8 cellular contexts compared by ENCODE assay signal in genomic region chr14:24710403-24711063, GRCh38.
DNase-seq lines count a peak whose midpoint lies in the region; ATAC-seq and TF ChIP-seq lines count a peak whose summit lies in the region.

No MANE protein-coding gene starts in this region.

- H3K9me3 ChIP-seq in heart left ventricle: no peaks in the 10 kb centered on the region

- WGBS in heart left ventricle, 4 donors: 32 to 44% (median 37%) methylated on average over 14 of the region's 14 CpGs

- TF ChIP-seq EP300 in Ishikawa (IDR thresholded peaks at IDR 0.05; ENCODE audit: borderline replicate concordance): no peak

- TF ChIP-seq RAD21 in Ishikawa (IDR thresholded peaks at IDR 0.05; ENCODE audit: low read depth): peak; percentile 80

- no peaks in the 10 kb centered on the region for H3K27me3 ChIP-seq in heart left ventricle

- no peak overlapping the region for H3K27ac ChIP-seq in heart left ventricle

- no peaks in the 10 kb centered on the region for H3K36me3 Mint-ChIP-seq in activated naive CD8-positive, alpha-beta T cell treated with anti-CD3 and anti-CD28 coated beads, Interleukin-2, amount 50 U/mL, for 24 hours (ENCODE audit: low read depth)

- H3K27me3 Mint-ChIP-seq in activated naive CD8-positive, alpha-beta T cell treated with anti-CD3 and anti-CD28 coated beads, Interleukin-2, amount 50 U/mL, for 24 hours: peaks cover 10% of the 10 kb centered on the region

- H3K4me1 ChIP-seq in heart left ventricle: peaks cover 0 to 3% (median 0%) of the 10 kb centered on the region in 12 donors

- no peaks in the 10 kb centered on the region for H3K9me3 Mint-ChIP-seq in activated naive CD8-positive, alpha-beta T cell treated with anti-CD3 and anti-CD28 coated beads, Interleukin-2, amount 50 U/mL, for 24 hours

- peaks cover 10% of the 10 kb centered on the region for H3K4me1 Mint-ChIP-seq in activated naive CD8-positive, alpha-beta T cell treated with anti-CD3 and anti-CD28 coated beads, Interleukin-2, amount 50 U/mL, for 24 hours

- peak; percentile 22 for DNase-seq in GM04504 (ENCODE audit: low read depth)
- DNase-seq in RPMI8226: peak; percentile 41
- DNase-seq in activated naive CD8-positive, alpha-beta T cell treated with anti-CD3 and anti-CD28 coated beads, Interleukin-2, amount 50 U/mL, for 24 hours: peak; percentile 54
- peak in 4 of 5 donors; percentile 40 to 52 (median 48) for DNase-seq in heart left ventricle
- peak; percentile 35 for DNase-seq in renal cortical epithelial cell (ENCODE audit: low read depth)

- H3K36me3 ChIP-seq in heart left ventricle: no peaks in the 10 kb centered on the region

- intact Hi-C loops in heart left ventricle (cut with DNase I): loop anchor here in 9 of 10 donors (1.0 to 10.0 kb wide), 8 partner anchors 437 to 697 kb away; no protein-coding TSS in a partner anchor

- no peak overlapping the region for H3K4me3 Mint-ChIP-seq in activated naive CD8-positive, alpha-beta T cell treated with anti-CD3 and anti-CD28 coated beads, Interleukin-2, amount 50 U/mL, for 24 hours

- TF ChIP-seq CTCF in heart left ventricle (IDR thresholded peaks at IDR 0.05): peak; percentile 77 to 91 (median 80)

- H3K4me3 ChIP-seq in heart left ventricle: peak overlapping the region in 8 of 12 donors; percentile 13 to 52 (median 31)

- peak; percentile 67 for ATAC-seq in activated naive CD8-positive, alpha-beta T cell treated with anti-CD3 and anti-CD28 coated beads, Interleukin-2, amount 50 U/mL, for 24 hours
- peak in 3 of 4 donors; percentile 49 to 76 (median 72) for ATAC-seq in heart left ventricle
- ATAC-seq in HG03342 (IDR thresholded peaks at IDR 0.05; ENCODE audit: unreplicated experiment): no peak
- no peak for ATAC-seq in HG03521 (IDR thresholded peaks at IDR 0.05; ENCODE audit: unreplicated experiment)

- TF ChIP-seq POLR2A in heart left ventricle (IDR thresholded peaks at IDR 0.05): no peak

- H3K27ac Mint-ChIP-seq in activated naive CD8-positive, alpha-beta T cell treated with anti-CD3 and anti-CD28 coated beads, Interleukin-2, amount 50 U/mL, for 24 hours: no peak overlapping the region

TF ChIP-seq in Ishikawa, 13 proteins besides CTCF, POLR2A, EP300 and RAD21:
- TF ChIP-seq CREB1 (IDR thresholded peaks at IDR 0.05; ENCODE audit: low read depth): no peak
TF ChIP-seq in Ishikawa: peak in this region for 0.

Comparison
In these comparisons a context has a peak if more than half of its experiments do, and no peak if none do; other contexts are left out.
1. ATAC-seq: peak in activated naive CD8-positive, alpha-beta T cell treated with anti-CD3 and anti-CD28 coated beads, Interleukin-2, amount 50 U/mL, for 24 hours (single experiment) and heart left ventricle (3 of 4); none in HG03342 (single experiment) and HG03521 (single experiment).
2. Peak in every context shown above with its lines, with median percentiles within 50 percentile points of each other: DNase-seq.